Comparison of ENCODE assay signal across 19 cellular contexts in the genomic region with DNA sequence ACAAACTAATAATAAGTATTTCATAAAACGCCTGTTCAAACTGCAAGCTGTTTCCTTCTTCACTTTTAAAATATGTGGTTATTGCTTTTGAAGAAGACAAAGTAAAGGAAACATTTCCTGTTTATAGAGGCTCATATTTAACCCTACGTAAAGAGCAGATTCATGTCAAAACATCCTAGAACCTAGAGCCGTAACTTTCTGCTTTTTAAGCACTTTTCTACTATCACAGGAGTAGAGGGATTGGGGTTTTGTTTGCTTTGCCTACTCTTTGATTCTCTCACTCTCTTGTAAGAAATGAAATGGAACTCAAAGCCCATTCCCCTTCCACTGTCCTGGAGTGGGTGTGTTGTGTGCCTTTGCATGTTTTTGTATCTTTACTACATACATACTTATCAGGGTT. TPM values are rescaled to one million over a fixed set of nuclear protein-coding genes. Genes with fewer than 3 reads are reported as not detected.
DNase-seq lines count a peak whose midpoint lies in the region; ATAC-seq and TF ChIP-seq lines count a peak whose summit lies in the region.
"Had no signal": no experiment of that assay in that cellular context is flagged by ENCODE, and none has a peak within 500 bp of the region (broad histone marks: within the 10 kb centered on the region; RNA-seq: fewer than 3 reads in every experiment).

No MANE protein-coding gene starts in this region.

- H3K27ac Mint-ChIP-seq in activated naive CD4-positive, alpha-beta T cell treated with anti-CD3 and anti-CD28 coated beads for 36 hours: peak overlapping the region; percentile 76
- H3K27ac Mint-ChIP-seq in activated naive CD4-positive, alpha-beta T cell treated with anti-CD3 and anti-CD28 coated beads, Interleukin-2, amount 50 U/mL, for 72 hours: peak overlapping the region in 1 of 2 donors; percentile 7
- H3K27ac Mint-ChIP-seq in activated CD4-positive, alpha-beta memory T cell treated with anti-CD3 and anti-CD28 coated beads for 36 hours: peak overlapping the region; percentile 61
- peak overlapping the region; percentile 99 to 100 for H3K27ac Mint-ChIP-seq in effector memory CD8-positive, alpha-beta T cell
- peak overlapping the region; percentile 44 to 83 for H3K27ac Mint-ChIP-seq in stimulated activated naive CD8-positive, alpha-beta T cell treated with anti-CD3 and anti-CD28 coated beads, Interleukin-15, amount 100 ng/mL, for 72 hours
- H3K27ac Mint-ChIP-seq: neural progenitor cell had no signal

- no peak for ATAC-seq in activated naive CD4-positive, alpha-beta T cell treated with anti-CD3 and anti-CD28 coated beads, Interleukin-2, amount 50 U/mL, for 72 hours
- no peak for ATAC-seq in effector memory CD8-positive, alpha-beta T cell (replicated peaks)
- ATAC-seq in stimulated activated naive CD8-positive, alpha-beta T cell treated with anti-CD3 and anti-CD28 coated beads, Interleukin-15, amount 100 ng/mL, for 72 hours: no peak

- H3K4me3 Mint-ChIP-seq in activated naive CD4-positive, alpha-beta T cell treated with anti-CD3 and anti-CD28 coated beads for 36 hours: no peak overlapping the region
- no peak overlapping the region for H3K4me3 Mint-ChIP-seq in activated CD4-positive, alpha-beta memory T cell treated with anti-CD3 and anti-CD28 coated beads for 36 hours
- H3K4me3 Mint-ChIP-seq in effector memory CD8-positive, alpha-beta T cell: peak overlapping the region; percentile 65 to 66
- peak overlapping the region; percentile 53 to 70 for H3K4me3 Mint-ChIP-seq in stimulated activated naive CD8-positive, alpha-beta T cell treated with anti-CD3 and anti-CD28 coated beads, Interleukin-15, amount 100 ng/mL, for 72 hours
- H3K4me3 Mint-ChIP-seq: neural progenitor cell had no signal

- no peak for TF ChIP-seq CTCF in left ventricle myocardium inferior (IDR thresholded peaks at IDR 0.05; ENCODE audit: borderline replicate concordance)
- no peak for TF ChIP-seq CTCF in breast epithelium (IDR thresholded peaks at IDR 0.05)

- H3K27me3 ChIP-seq in left ventricle myocardium inferior (ENCODE audit: low read depth) (no peaks in the 10 kb centered on the region), breast epithelium (no peaks in the 10 kb centered on the region)
- H3K27me3 ChIP-seq: brain microvascular endothelial cell, neural progenitor cell had no signal

- CTCF ChIA-PET in activated naive CD4-positive, alpha-beta T cell treated with anti-CD3 and anti-CD28 coated beads for 36 hours (lab: Charles Lee): interaction anchor here (1.0 to 1.5 kb wide), 7 partner anchors 36 to 165 kb away, joined by 3 to 8 read pairs (median 3); a partner anchor contains a TSS
- CTCF ChIA-PET in activated CD4-positive, alpha-beta memory T cell treated with anti-CD3 and anti-CD28 coated beads for 36 hours (lab: Charles Lee): interaction anchor here (1.0 to 2.7 kb wide), 4 partner anchors 10 to 91 kb away, joined by 3 to 10 read pairs (median 10); no protein-coding TSS in a partner anchor

- peaks cover 12% of the 10 kb centered on the region for H3K36me3 ChIP-seq in left ventricle myocardium inferior
- no peaks in the 10 kb centered on the region for H3K36me3 ChIP-seq in breast epithelium
- H3K36me3 ChIP-seq: brain microvascular endothelial cell had no signal

- H3K4me3 ChIP-seq in left ventricle myocardium inferior (no peak overlapping the region), breast epithelium (no peak overlapping the region)
- H3K4me3 ChIP-seq: lung, neural progenitor cell had no signal

- peaks cover 28% of the 10 kb centered on the region for H3K36me3 Mint-ChIP-seq in activated naive CD4-positive, alpha-beta T cell treated with anti-CD3 and anti-CD28 coated beads for 36 hours (ENCODE audit: low read depth)
- peaks cover 22 to 28% of the 10 kb centered on the region in 2 donors for H3K36me3 Mint-ChIP-seq in activated naive CD4-positive, alpha-beta T cell treated with anti-CD3 and anti-CD28 coated beads, Interleukin-2, amount 50 U/mL, for 72 hours
- peaks cover 34% of the 10 kb centered on the region for H3K36me3 Mint-ChIP-seq in activated CD4-positive, alpha-beta memory T cell treated with anti-CD3 and anti-CD28 coated beads for 36 hours
- peaks cover 51% of the 10 kb centered on the region for H3K36me3 Mint-ChIP-seq in effector memory CD8-positive, alpha-beta T cell (ENCODE audit: insufficient read depth)

- peaks cover 24% of the 10 kb centered on the region for H3K4me1 ChIP-seq in left ventricle myocardium inferior
- peaks cover 0 to 7% of the 10 kb centered on the region in 2 donors for H3K4me1 ChIP-seq in breast epithelium

- POLR2A ChIA-PET in activated CD4-positive, alpha-beta memory T cell treated with anti-CD3 and anti-CD28 coated beads for 36 hours (lab: Charles Lee): interaction anchor here (1.7 to 2.6 kb wide), 4 partner anchors 9 to 162 kb away, joined by 4 to 11 read pairs (median 7); a partner anchor contains a TSS

- DNase-seq in activated naive CD4-positive, alpha-beta T cell treated with anti-CD3 and anti-CD28 coated beads for 36 hours: no peak
- DNase-seq in activated naive CD4-positive, alpha-beta T cell treated with anti-CD3 and anti-CD28 coated beads, Interleukin-2, amount 50 U/mL, for 72 hours (ENCODE audit: low spot score in 2 of 2): no peak
- no peak for DNase-seq in activated CD4-positive, alpha-beta memory T cell treated with anti-CD3 and anti-CD28 coated beads for 36 hours
- no peak for DNase-seq in effector memory CD8-positive, alpha-beta T cell
- no peak for DNase-seq in stimulated activated naive CD8-positive, alpha-beta T cell treated with anti-CD3 and anti-CD28 coated beads, Interleukin-15, amount 100 ng/mL, for 72 hours
- DNase-seq in left ventricle myocardium inferior (no peak), HuH-7 (ENCODE audit: low spot score) (no peak), breast epithelium (ENCODE audit: low spot score in 2 of 2) (no peak)
- DNase-seq: activated gamma-delta T cell treated with Interleukin-2 at 50 U/mL for 16 hours; brain microvascular endothelial cell; H7; head of caudate nucleus; NCI-H69; OCI-M1; stimulated activated CD4-positive, alpha-beta T cell treated with anti-CD3 and anti-CD28 coated beads, Interleukin-12 subunit alpha, Interleukin-12 subunit beta, amount 100 ng/mL, for 4 hours had no signal

- no peaks in the 10 kb centered on the region for H3K9me3 Mint-ChIP-seq in activated naive CD4-positive, alpha-beta T cell treated with anti-CD3 and anti-CD28 coated beads for 36 hours
- H3K9me3 Mint-ChIP-seq in activated naive CD4-positive, alpha-beta T cell treated with anti-CD3 and anti-CD28 coated beads, Interleukin-2, amount 50 U/mL, for 72 hours: no peaks in the 10 kb centered on the region
- H3K9me3 Mint-ChIP-seq in activated CD4-positive, alpha-beta memory T cell treated with anti-CD3 and anti-CD28 coated beads for 36 hours: no peaks in the 10 kb centered on the region
- H3K9me3 Mint-ChIP-seq in effector memory CD8-positive, alpha-beta T cell: no peaks in the 10 kb centered on the region
- H3K9me3 Mint-ChIP-seq in stimulated activated naive CD8-positive, alpha-beta T cell treated with anti-CD3 and anti-CD28 coated beads, Interleukin-15, amount 100 ng/mL, for 72 hours: no peaks in the 10 kb centered on the region
- H3K9me3 Mint-ChIP-seq: neural progenitor cell had no signal

- no peak overlapping the region for H3K27ac ChIP-seq in left ventricle myocardium inferior (replicated peaks)
- no peak overlapping the region for H3K27ac ChIP-seq in breast epithelium
- H3K27ac ChIP-seq: brain microvascular endothelial cell, neural progenitor cell had no signal

- no peaks in the 10 kb centered on the region for H3K27me3 Mint-ChIP-seq in activated naive CD4-positive, alpha-beta T cell treated with anti-CD3 and anti-CD28 coated beads for 36 hours (ENCODE audit: low read depth)
- H3K27me3 Mint-ChIP-seq in activated CD4-positive, alpha-beta memory T cell treated with anti-CD3 and anti-CD28 coated beads for 36 hours: no peaks in the 10 kb centered on the region
- H3K27me3 Mint-ChIP-seq in effector memory CD8-positive, alpha-beta T cell: no peaks in the 10 kb centered on the region
- no peaks in the 10 kb centered on the region for H3K27me3 Mint-ChIP-seq in stimulated activated naive CD8-positive, alpha-beta T cell treated with anti-CD3 and anti-CD28 coated beads, Interleukin-15, amount 100 ng/mL, for 72 hours

- intact Hi-C loops in activated naive CD4-positive, alpha-beta T cell treated with anti-CD3 and anti-CD28 coated beads for 36 hours (cut with micrococcal nuclease): no loop called here
- intact Hi-C loops in activated CD4-positive, alpha-beta memory T cell treated with anti-CD3 and anti-CD28 coated beads for 36 hours (cut with micrococcal nuclease): no loop called here
- intact Hi-C loops in left ventricle myocardium inferior (cut with micrococcal nuclease): no loop called here
- intact Hi-C loops in breast epithelium (cut with DNase I; ENCODE audit: low total_unique reads): no loop called here

- no peak for TF ChIP-seq POLR2A in breast epithelium (IDR thresholded peaks at IDR 0.05)

- H3K4me1 Mint-ChIP-seq in activated naive CD4-positive, alpha-beta T cell treated with anti-CD3 and anti-CD28 coated beads for 36 hours (ENCODE audit: low read depth): peaks cover 88% of the 10 kb centered on the region
- H3K4me1 Mint-ChIP-seq in activated CD4-positive, alpha-beta memory T cell treated with anti-CD3 and anti-CD28 coated beads for 36 hours (ENCODE audit: low read depth): peaks cover 88% of the 10 kb centered on the region
- peaks cover 66 to 78% of the 10 kb centered on the region in 2 donors for H3K4me1 Mint-ChIP-seq in effector memory CD8-positive, alpha-beta T cell (ENCODE audit: low read depth in 2 of 2)
- peaks cover 100% of the 10 kb centered on the region for H3K4me1 Mint-ChIP-seq in stimulated activated naive CD8-positive, alpha-beta T cell treated with anti-CD3 and anti-CD28 coated beads, Interleukin-15, amount 100 ng/mL, for 72 hours

- H3K9me3 ChIP-seq in left ventricle myocardium inferior (replicated peaks) (no peaks in the 10 kb centered on the region), breast epithelium (no peaks in the 10 kb centered on the region)

RNA-seq across cellular contexts. Expression of a gene that starts 54.0 kb away (rescaled TPM):
- total RNA-seq in activated naive CD4-positive, alpha-beta T cell treated with anti-CD3 and anti-CD28 coated beads for 36 hours: 10 to 100 TPM; 37.4 to 38.8 TPM
- total RNA-seq in activated naive CD4-positive, alpha-beta T cell treated with anti-CD3 and anti-CD28 coated beads, Interleukin-2, amount 50 U/mL, for 72 hours: 10 to 100 TPM; 55.0 to 55.4 TPM
- 10 to 100 TPM; 46.4 to 47.1 TPM for total RNA-seq in activated CD4-positive, alpha-beta memory T cell treated with anti-CD3 and anti-CD28 coated beads for 36 hours
- total RNA-seq in left ventricle myocardium inferior (1.7 TPM), breast epithelium (10 to 100 TPM; 10.2 to 30.1 (median 21.4) TPM)
- total RNA-seq: fibroblast of lung, H7, SK-MEL-5 had no signal

Comparison
In these comparisons a context has a peak if more than half of its experiments do, and no peak if none do; other contexts are left out.
1. H3K4me3 Mint-ChIP-seq: peak in effector memory CD8-positive, alpha-beta T cell (2 of 2) and stimulated activated naive CD8-positive, alpha-beta T cell treated with anti-CD3 and anti-CD28 coated beads, Interleukin-15, amount 100 ng/mL, for 72 hours (2 of 2); none in activated naive CD4-positive, alpha-beta T cell treated with anti-CD3 and anti-CD28 coated beads for 36 hours (single experiment) and activated CD4-positive, alpha-beta memory T cell treated with anti-CD3 and anti-CD28 coated beads for 36 hours (single experiment).